Comparison of ENCODE assay signal across 9 cellular contexts in the genomic region with DNA sequence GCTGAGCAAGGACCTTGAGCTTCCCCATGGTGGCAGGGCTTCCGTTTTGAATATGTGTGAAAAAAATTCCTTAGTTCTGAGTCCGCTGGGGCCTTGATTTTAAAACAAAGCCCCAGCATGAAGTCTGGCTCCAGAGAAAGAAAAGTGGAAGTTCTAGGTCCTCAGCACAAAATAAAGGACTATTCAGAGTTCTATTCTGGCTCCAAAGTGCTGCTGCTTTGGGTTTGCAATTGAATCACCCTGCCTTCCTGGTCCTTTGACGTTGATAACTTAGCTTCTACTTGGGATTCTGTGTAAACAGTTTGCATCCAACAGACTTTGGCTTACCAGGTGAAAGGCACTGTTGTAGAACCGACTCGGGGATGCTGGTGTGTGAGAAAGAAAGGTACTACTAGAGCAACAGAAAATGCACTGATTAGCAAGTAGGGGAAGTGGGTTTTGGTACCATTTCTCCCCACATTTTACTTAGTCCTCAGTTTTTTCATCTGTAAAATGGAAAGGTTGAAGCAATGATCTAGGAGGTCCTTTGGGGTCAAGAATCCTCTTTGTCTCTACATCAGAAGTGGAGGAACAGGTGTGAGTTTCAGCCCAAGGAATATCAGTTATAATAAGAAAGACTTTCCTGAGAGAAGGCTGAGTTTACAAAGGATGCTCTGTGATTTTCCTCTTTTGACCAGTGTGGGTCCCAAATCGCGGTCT. TPM values are rescaled to one million over a fixed set of nuclear protein-coding genes. Genes with fewer than 3 reads are reported as not detected.
A peak's percentile ranks its signal among the peaks of the same experiment; 100 is the strongest.
DNase-seq lines count a peak whose midpoint lies in the region; ATAC-seq and TF ChIP-seq lines count a peak whose summit lies in the region.
"Had no signal": no experiment of that assay in that cellular context is flagged by ENCODE, and none has a peak within 500 bp of the region (broad histone marks: within the 10 kb centered on the region; RNA-seq: fewer than 3 reads in every experiment).

No MANE protein-coding gene starts in this region.

- peaks cover 5% of the 10 kb centered on the region for H3K9me3 Mint-ChIP-seq in nephron

- ATAC-seq in RWPE2 (ENCODE audit: low read depth) = no peak

- H3K27ac ChIP-seq in RWPE2 (ENCODE audit: poor library complexity, severe bottlenecking) (peak overlapping the region; percentile 99), esophagus squamous epithelium (peak overlapping the region; percentile 57 to 86 (median 78)), tibial nerve (peak overlapping the region in 3 of 4 donors; percentile 56 to 81 (median 70))
- no peak overlapping the region for H3K27ac ChIP-seq in effector memory CD4-positive, alpha-beta T cell (ENCODE audit: insufficient read depth, low read length, poor library complexity, severe bottlenecking)

- H3K36me3 ChIP-seq in RWPE2 (ENCODE audit: low read depth) = peaks cover 34% of the 10 kb centered on the region
- H3K36me3 ChIP-seq in esophagus squamous epithelium = no peaks in the 10 kb centered on the region
- H3K36me3 ChIP-seq in tibial nerve = no peaks in the 10 kb centered on the region
- H3K36me3 ChIP-seq in effector memory CD4-positive, alpha-beta T cell (ENCODE audit: control insufficient read depth, insufficient read depth, low read length) = no peaks in the 10 kb centered on the region

- no peak overlapping the region for H3K4me3 ChIP-seq in RWPE2 (ENCODE audit: severe bottlenecking)
- H3K4me3 ChIP-seq in esophagus squamous epithelium = no peak overlapping the region
- H3K4me3 ChIP-seq in tibial nerve = no peak overlapping the region
- H3K4me3 ChIP-seq in effector memory CD4-positive, alpha-beta T cell (ENCODE audit: insufficient read depth, low read depth, low read length, poor library complexity, severe bottlenecking) = no peak overlapping the region

- WGBS in esophagus squamous epithelium, 2 donors = 51 to 54% methylated on average over 7 of the region's 7 CpGs
- WGBS in tibial nerve, 2 donors = 51 to 60% methylated on average over 7 of the region's 7 CpGs

- H3K27ac Mint-ChIP-seq in nephron = peak overlapping the region; percentile 88 to 96 (median 89)

- no peaks in the 10 kb centered on the region for H3K27me3 Mint-ChIP-seq in nephron (ENCODE audit: low read depth)

- no peak for DNase-seq in RWPE2 (ENCODE audit: low spot score)
- DNase-seq in esophagus squamous epithelium (lab: John Stamatoyannopoulos, UW) = no peak
- no peak for DNase-seq in tibial nerve (ENCODE audit: low spot score in 2 of 2)
- no peak for DNase-seq in effector memory CD4-positive, alpha-beta T cell
- DNase-seq in stimulated activated CD4-positive, alpha-beta T cell treated with anti-CD3 and anti-CD28 coated beads, Interleukin-4, amount 100 ng/mL, for 1 hour = no peak
- no peak for DNase-seq in NCI-H1436 treated with DMSO at 0.1 percent for 48 hours (lab: John Stamatoyannopoulos, UW)
- DNase-seq in COLO668 (lab: John Stamatoyannopoulos, UW; ENCODE audit: unreplicated experiment) = no peak
- DNase-seq: stimulated activated CD8-positive, alpha-beta memory T cell treated with anti-CD3 and anti-CD28 coated beads, Interleukin-4, amount 100 ng/mL, for 48 hours had no signal

- peaks cover 42% of the 10 kb centered on the region for H3K4me1 Mint-ChIP-seq in nephron

- no peaks in the 10 kb centered on the region for H3K27me3 ChIP-seq in RWPE2 (ENCODE audit: insufficient read depth, poor library complexity, severe bottlenecking)
- no peaks in the 10 kb centered on the region for H3K27me3 ChIP-seq in esophagus squamous epithelium
- H3K27me3 ChIP-seq in tibial nerve = no peaks in the 10 kb centered on the region
- no peaks in the 10 kb centered on the region for H3K27me3 ChIP-seq in effector memory CD4-positive, alpha-beta T cell (replicated peaks; ENCODE audit: control insufficient read depth, insufficient read depth, low read length, poor library complexity, severe bottlenecking)

- TF ChIP-seq CTCF in RWPE2 (IDR thresholded peaks at IDR 0.05; ENCODE audit: poor library complexity, severe bottlenecking) (no peak), esophagus squamous epithelium (IDR thresholded peaks at IDR 0.05) (no peak), nephron (IDR thresholded peaks at IDR 0.05; ENCODE audit: unreplicated experiment in 3 of 3) (no peak), tibial nerve (IDR thresholded peaks at IDR 0.05) (no peak)

- H3K4me1 ChIP-seq in RWPE2 (ENCODE audit: insufficient read depth, poor library complexity, severe bottlenecking) (peaks cover 73% of the 10 kb centered on the region), esophagus squamous epithelium (peaks cover 9 to 66% (median 52%) of the 10 kb centered on the region in 3 donors), tibial nerve (peaks cover 0 to 59% (median 20%) of the 10 kb centered on the region in 4 donors)
- no peaks in the 10 kb centered on the region for H3K4me1 ChIP-seq in effector memory CD4-positive, alpha-beta T cell (ENCODE audit: control insufficient read depth, insufficient read depth, low read length, poor library complexity, severe bottlenecking)

- H3K4me3 Mint-ChIP-seq in nephron = no peak overlapping the region

- no peak for TF ChIP-seq EP300 in tibial nerve (IDR thresholded peaks at IDR 0.05)

- H3K36me3 Mint-ChIP-seq in nephron (ENCODE audit: low read depth) = peaks cover 18% of the 10 kb centered on the region

- H3K9me3 ChIP-seq in RWPE2 (ENCODE audit: severe bottlenecking) (no peaks in the 10 kb centered on the region), esophagus squamous epithelium (no peaks in the 10 kb centered on the region), tibial nerve (peaks cover 0 to 2% (median 0%) of the 10 kb centered on the region in 4 donors)
- H3K9me3 ChIP-seq in effector memory CD4-positive, alpha-beta T cell (ENCODE audit: control insufficient read depth, low read length) = no peaks in the 10 kb centered on the region

- no peak for TF ChIP-seq POLR2A in esophagus squamous epithelium (IDR thresholded peaks at IDR 0.05)
- no peak for TF ChIP-seq POLR2A in tibial nerve (IDR thresholded peaks at IDR 0.05)

- intact Hi-C loops in esophagus squamous epithelium (cut with DNase I) = no loop called here

RNA-seq across cellular contexts. Expression of a gene that starts 28.4 kb away (rescaled TPM):
- 100 to 1,000 TPM in 2 of 4 donors, 10 to 100 TPM in 2; 26.4 to 135 (median 91.3) TPM for total RNA-seq in esophagus squamous epithelium
- total RNA-seq in tibial nerve = 1,000 to 10,000 TPM; 1,415 to 3,184 (median 2,179) TPM

Comparison
In these comparisons a context has a peak if more than half of its experiments do, and no peak if none do; other contexts are left out.
1. RNA of a gene that starts 28.4 kb away (total RNA-seq): 1,415 to 3,184 TPM in tibial nerve; 26.4 to 135 TPM in esophagus squamous epithelium; every median in the first group is over 10 times any median in the second.